1 cellular context compared by ENCODE assay signal in the genomic region with DNA sequence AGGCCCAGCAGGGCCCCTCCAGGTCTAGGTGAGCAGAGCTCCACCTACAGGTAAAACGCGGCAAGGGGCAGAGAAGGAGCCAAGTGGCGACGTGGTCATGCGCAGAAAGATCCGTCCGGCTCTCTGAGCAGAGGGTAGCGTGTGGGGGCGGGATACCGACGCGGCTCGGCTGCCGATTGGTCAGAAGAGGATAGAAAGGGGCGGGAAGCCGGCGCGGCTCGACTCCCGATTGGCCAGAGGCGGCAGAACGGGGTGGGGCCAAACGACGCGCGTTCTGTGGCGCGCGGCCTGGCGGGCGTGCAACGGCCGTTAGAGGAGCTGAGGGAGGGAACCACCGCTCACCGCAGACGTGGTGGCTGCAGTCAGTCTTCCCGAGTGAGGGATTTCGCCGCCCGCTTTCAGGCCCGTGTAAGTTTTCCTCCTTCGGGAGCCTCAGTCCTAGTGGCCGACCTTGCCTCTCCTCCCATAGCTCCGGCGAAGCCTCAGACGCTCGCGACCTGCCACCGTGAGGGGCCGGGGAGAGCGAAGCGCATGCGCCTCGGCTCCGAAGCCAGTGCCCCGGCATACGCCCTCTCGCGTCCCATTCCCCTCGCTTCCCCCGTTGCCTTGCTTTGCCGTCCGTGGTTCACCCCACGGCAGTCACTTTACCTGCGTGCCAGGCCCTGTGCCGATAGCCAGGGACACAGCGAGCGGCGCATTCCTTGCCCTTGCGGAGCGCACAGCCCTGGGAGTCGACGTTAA.
TF ChIP-seq lines count a peak whose summit lies in the region.

CEP85 (plus strand) TSS at position 298 of the 741 bp plus-strand sequence. CDS start 5,584 bp downstream, outside the sequence.

TF ChIP-seq in K562, 482 proteins besides CTCF, POLR2A, EP300 and RAD21 (continued from another document and continues in another):
- TF ChIP-seq AFF1 (IDR thresholded peaks at IDR 0.05; ENCODE audit: low read depth in 1 of 2, partially characterized antibody in 2 of 2) (peak in 1 of 2 experiments; percentile 24), TEAD1 (CRISPR knock-in tag; IDR thresholded peaks at IDR 0.05) (peak; percentile 74 to 84; a peak in 2 of 4 replicates), ZNF830 (CRISPR knock-in tag; IDR thresholded peaks at IDR 0.05) (peak; percentile 58; the same call in 1 of the 2 replicates), E2F6 (IDR thresholded peaks at IDR 0.05; ENCODE audit: borderline replicate concordance in 1 of 2, extremely low read depth in 1 of 2, insufficient read depth in 1 of 2, insufficient read length in 1 of 2, low read depth in 1 of 2, low read length in 1 of 2, poor library complexity in 1 of 2, severe bottlenecking in 1 of 2) (peak; percentile 71 to 82), STAG1 (CRISPR knock-in tag; IDR thresholded peaks at IDR 0.05; ENCODE audit: borderline replicate concordance) (0 out of 2 replicates have a peak, but pooled peaks have one; percentile 31), TGIF2 (CRISPR knock-in tag; IDR thresholded peaks at IDR 0.05) (no peak), ZFPM2 (CRISPR knock-in tag; IDR thresholded peaks at IDR 0.05) (peak; percentile 80; the same call in 1 of the 2 replicates), ARID3B (CRISPR knock-in tag; IDR thresholded peaks at IDR 0.05; ENCODE audit: borderline replicate concordance) (0 out of 2 replicates have a peak, but pooled peaks have one; percentile 62), RBM25 (IDR thresholded peaks at IDR 0.05; ENCODE audit: low read depth, low read length, severe bottlenecking) (peak; percentile 98), PHF8 (IDR thresholded peaks at IDR 0.05; ENCODE audit: borderline replicate concordance, low read length) (peak; percentile 97), HMG20A (CRISPR knock-in tag; conservative IDR thresholded peaks at IDR 0.05) (peak; percentile 26; the same call in 1 of the 2 replicates), ZKSCAN8 (CRISPR knock-in tag; IDR thresholded peaks at IDR 0.05) (no peak), ZNF695 (CRISPR knock-in tag; IDR thresholded peaks at IDR 0.05) (0 out of 2 replicates have a peak, but pooled peaks have one; percentile 7), ZNF316 (IDR thresholded peaks at IDR 0.05) (0 out of 2 replicates have a peak, but pooled peaks have one; percentile 18), ZBTB7A (IDR thresholded peaks at IDR 0.05; ENCODE audit: borderline replicate concordance, control insufficient read depth, low read depth, low read length) (peak; percentile 89; the same call in 1 of the 2 replicates), POLR2B (IDR thresholded peaks at IDR 0.05; ENCODE audit: low read depth, partially characterized antibody) (peak; percentile 97), MAX (CRISPR knock-in tag; IDR thresholded peaks at IDR 0.05) (peak; percentile 86), ASH1L (IDR thresholded peaks at IDR 0.05; ENCODE audit: borderline replicate concordance, low read depth, partially characterized antibody) (peak; percentile 86), HMG20B (CRISPR knock-in tag; IDR thresholded peaks at IDR 0.05) (no peak), FIP1L1 (IDR thresholded peaks at IDR 0.05; ENCODE audit: low read depth, low read length, poor library complexity, severe bottlenecking) (peak; percentile 40), NRF1 (conservative IDR thresholded peaks at IDR 0.05 in 1 of 2, IDR thresholded peaks at IDR 0.05 in 1 of 2) (peak; percentile 97), ZNF551 (CRISPR knock-in tag; IDR thresholded peaks at IDR 0.05) (no peak), CBX3 (IDR thresholded peaks at IDR 0.05; ENCODE audit: borderline replicate concordance in 1 of 2, low read length in 2 of 2) (peak in 1 of 2 experiments; percentile 39; a peak in 1 of 3 replicates), CBFB (CRISPR knock-in tag; IDR thresholded peaks at IDR 0.05) (peak; percentile 69; the same call in 1 of the 2 replicates), TFAP4 (CRISPR knock-in tag; IDR thresholded peaks at IDR 0.05; ENCODE audit: borderline replicate concordance) (peak; percentile 68; the same call in 1 of the 2 replicates), ZNF76 (CRISPR knock-in tag; IDR thresholded peaks at IDR 0.05; ENCODE audit: borderline replicate concordance) (peak; percentile 72), KLF10 (CRISPR knock-in tag; IDR thresholded peaks at IDR 0.05) (no peak), E2F3 (CRISPR knock-in tag; IDR thresholded peaks at IDR 0.05) (peak; percentile 80; the same call in 1 of the 2 replicates), MAFK (IDR thresholded peaks at IDR 0.05; ENCODE audit: low read length) (no peak), ATF1 (CRISPR knock-in tag; IDR thresholded peaks at IDR 0.05) (no peak; the same call in 1 of the 2 replicates), ATF1 (tag; IDR thresholded peaks at IDR 0.05) (peak; percentile 95), KDM5B (IDR thresholded peaks at IDR 0.05; ENCODE audit: insufficient replicate concordance, low read depth, low read length) (peak; percentile 95), NR4A1 (CRISPR knock-in tag; IDR thresholded peaks at IDR 0.05) (peak; percentile 92), NR4A1 (tag; IDR thresholded peaks at IDR 0.05) (0 out of 2 replicates have a peak, but pooled peaks have one; percentile 44), THRB (CRISPR knock-in tag; conservative IDR thresholded peaks at IDR 0.05) (peak; percentile 71; the same call in 1 of the 2 replicates), MAZ (CRISPR knock-in tag; conservative IDR thresholded peaks at IDR 0.05 in 1 of 2, IDR thresholded peaks at IDR 0.05 in 1 of 2) (peak; percentile 84 to 98), RB1 (IDR thresholded peaks at IDR 0.05; ENCODE audit: low read depth) (peak; percentile 68), FOSL1 (tag; conservative IDR thresholded peaks at IDR 0.05) (no peak; the same call in none of the 2 replicates), NR2C2 (CRISPR knock-in tag; IDR thresholded peaks at IDR 0.05) (peak; percentile 22), NR2C2 (tag; IDR thresholded peaks at IDR 0.05) (peak; percentile 56; the same call in 1 of the 2 replicates), HNRNPH1 (optimal IDR thresholded peaks at IDR 0.05; ENCODE audit: low read depth, low read length) (no peak), YY1 (IDR thresholded peaks at IDR 0.05; ENCODE audit: borderline replicate concordance in 1 of 3, control insufficient read depth in 1 of 3, extremely low read depth in 1 of 3, insufficient read depth in 3 of 3, insufficient read length in 1 of 3, insufficient replicate concordance in 2 of 3, low read depth in 1 of 3, low read length in 2 of 3) (peak in 2 of 3 experiments; percentile 5 to 72), SRF (CRISPR knock-in tag; IDR thresholded peaks at IDR 0.05) (peak in 1 of 2 experiments; percentile 78; a peak in 3 of 4 replicates)
- TF ChIP-seq, protein P1, sequence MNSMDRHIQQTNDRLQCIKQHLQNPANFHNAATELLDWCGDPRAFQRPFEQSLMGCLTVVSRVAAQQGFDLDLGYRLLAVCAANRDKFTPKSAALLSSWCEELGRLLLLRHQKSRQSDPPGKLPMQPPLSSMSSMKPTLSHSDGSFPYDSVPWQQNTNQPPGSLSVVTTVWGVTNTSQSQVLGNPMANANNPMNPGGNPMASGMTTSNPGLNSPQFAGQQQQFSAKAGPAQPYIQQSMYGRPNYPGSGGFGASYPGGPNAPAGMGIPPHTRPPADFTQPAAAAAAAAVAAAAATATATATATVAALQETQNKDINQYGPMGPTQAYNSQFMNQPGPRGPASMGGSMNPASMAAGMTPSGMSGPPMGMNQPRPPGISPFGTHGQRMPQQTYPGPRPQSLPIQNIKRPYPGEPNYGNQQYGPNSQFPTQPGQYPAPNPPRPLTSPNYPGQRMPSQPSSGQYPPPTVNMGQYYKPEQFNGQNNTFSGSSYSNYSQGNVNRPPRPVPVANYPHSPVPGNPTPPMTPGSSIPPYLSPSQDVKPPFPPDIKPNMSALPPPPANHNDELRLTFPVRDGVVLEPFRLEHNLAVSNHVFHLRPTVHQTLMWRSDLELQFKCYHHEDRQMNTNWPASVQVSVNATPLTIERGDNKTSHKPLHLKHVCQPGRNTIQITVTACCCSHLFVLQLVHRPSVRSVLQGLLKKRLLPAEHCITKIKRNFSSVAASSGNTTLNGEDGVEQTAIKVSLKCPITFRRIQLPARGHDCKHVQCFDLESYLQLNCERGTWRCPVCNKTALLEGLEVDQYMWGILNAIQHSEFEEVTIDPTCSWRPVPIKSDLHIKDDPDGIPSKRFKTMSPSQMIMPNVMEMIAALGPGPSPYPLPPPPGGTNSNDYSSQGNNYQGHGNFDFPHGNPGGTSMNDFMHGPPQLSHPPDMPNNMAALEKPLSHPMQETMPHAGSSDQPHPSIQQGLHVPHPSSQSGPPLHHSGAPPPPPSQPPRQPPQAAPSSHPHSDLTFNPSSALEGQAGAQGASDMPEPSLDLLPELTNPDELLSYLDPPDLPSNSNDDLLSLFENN (IDR thresholded peaks at IDR 0.05; ENCODE audit: low read depth in 2 of 2, low read length in 2 of 2), result 0 out of 4 replicates have a peak, but pooled peaks of 1 of the 2 experiments have one; percentile 14
- TF ChIP-seq, protein P2, sequence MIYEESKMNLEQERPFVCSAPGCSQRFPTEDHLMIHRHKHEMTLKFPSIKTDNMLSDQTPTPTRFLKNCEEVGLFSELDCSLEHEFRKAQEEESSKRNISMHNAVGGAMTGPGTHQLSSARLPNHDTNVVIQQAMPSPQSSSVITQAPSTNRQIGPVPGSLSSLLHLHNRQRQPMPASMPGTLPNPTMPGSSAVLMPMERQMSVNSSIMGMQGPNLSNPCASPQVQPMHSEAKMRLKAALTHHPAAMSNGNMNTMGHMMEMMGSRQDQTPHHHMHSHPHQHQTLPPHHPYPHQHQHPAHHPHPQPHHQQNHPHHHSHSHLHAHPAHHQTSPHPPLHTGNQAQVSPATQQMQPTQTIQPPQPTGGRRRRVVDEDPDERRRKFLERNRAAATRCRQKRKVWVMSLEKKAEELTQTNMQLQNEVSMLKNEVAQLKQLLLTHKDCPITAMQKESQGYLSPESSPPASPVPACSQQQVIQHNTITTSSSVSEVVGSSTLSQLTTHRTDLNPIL (CRISPR knock-in tag; IDR thresholded peaks at IDR 0.05), result no peak
- TF ChIP-seq, protein P3, sequence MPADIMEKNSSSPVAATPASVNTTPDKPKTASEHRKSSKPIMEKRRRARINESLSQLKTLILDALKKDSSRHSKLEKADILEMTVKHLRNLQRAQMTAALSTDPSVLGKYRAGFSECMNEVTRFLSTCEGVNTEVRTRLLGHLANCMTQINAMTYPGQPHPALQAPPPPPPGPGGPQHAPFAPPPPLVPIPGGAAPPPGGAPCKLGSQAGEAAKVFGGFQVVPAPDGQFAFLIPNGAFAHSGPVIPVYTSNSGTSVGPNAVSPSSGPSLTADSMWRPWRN (IDR thresholded peaks at IDR 0.05; ENCODE audit: low read depth), result peak; percentile 68
